In genomic region chr6:35468181-35468979, GRCh38 we compare ENCODE assay signal across 1 cellular context.
TF ChIP-seq lines count a peak whose summit lies in the region.

Gene RPL10A (plus strand): TSS chr6:35468401. CDS start chr6:35468435, 34 bp downstream.

TF ChIP-seq in HEK293, 187 proteins besides CTCF, POLR2A, EP300 and RAD21 (continued from another document and continues in another):
- TF ChIP-seq PRDM4 (tag by site-specific recombination; IDR thresholded peaks at IDR 0.05) = peak; percentile 56; the same call in 1 of the 2 replicates
- no peak for TF ChIP-seq ZNF544 (tag by site-specific recombination; IDR thresholded peaks at IDR 0.05)
- no peak for TF ChIP-seq HOXD13 (CRISPR knock-in tag; IDR thresholded peaks at IDR 0.05; ENCODE audit: borderline replicate concordance)
- peak; percentile 92 for TF ChIP-seq ZXDB (tag by site-specific recombination; IDR thresholded peaks at IDR 0.05)
- TF ChIP-seq ZNF324 (tag by site-specific recombination; IDR thresholded peaks at IDR 0.05) = peak; percentile 93
- TF ChIP-seq ZNF664 (tag by site-specific recombination; IDR thresholded peaks at IDR 0.05) = no peak
- no peak for TF ChIP-seq ZNF23 (tag by site-specific recombination; IDR thresholded peaks at IDR 0.05; ENCODE audit: borderline replicate concordance)
- TF ChIP-seq KLF8 (tag by site-specific recombination; IDR thresholded peaks at IDR 0.05) = peak; percentile 91
- TF ChIP-seq MZF1 (tag by site-specific recombination; IDR thresholded peaks at IDR 0.05; ENCODE audit: borderline replicate concordance) = no peak
- TF ChIP-seq ZNF280D (tag by site-specific recombination; IDR thresholded peaks at IDR 0.05) = no peak
- 0 out of 2 replicates have a peak, but pooled peaks have one; percentile 5 for TF ChIP-seq ZNF768 (tag by site-specific recombination; IDR thresholded peaks at IDR 0.05)
- TF ChIP-seq ZNF645 (tag by site-specific recombination; IDR thresholded peaks at IDR 0.05) = peak; percentile 55; the same call in 1 of the 2 replicates
- TF ChIP-seq ZNF335 (tag by site-specific recombination; conservative IDR thresholded peaks at IDR 0.05) = peak; percentile 44
- TF ChIP-seq ZNF24 (tag by site-specific recombination; IDR thresholded peaks at IDR 0.05) = 0 out of 2 replicates have a peak, but pooled peaks have one; percentile 38
- no peak for TF ChIP-seq ATF2 (tag by site-specific recombination; IDR thresholded peaks at IDR 0.05; ENCODE audit: low read depth)
- no peak for TF ChIP-seq BCL11A (tag by site-specific recombination; IDR thresholded peaks at IDR 0.05; ENCODE audit: low read depth)
- no peak for TF ChIP-seq ZNF658 (tag by site-specific recombination; IDR thresholded peaks at IDR 0.05)
- TF ChIP-seq ZNF677 (tag by site-specific recombination; IDR thresholded peaks at IDR 0.05) = no peak; the same call in 1 of the 2 replicates
- TF ChIP-seq ZNF670 (tag by site-specific recombination; IDR thresholded peaks at IDR 0.05; ENCODE audit: low read depth) = no peak
- TF ChIP-seq, protein P1, sequence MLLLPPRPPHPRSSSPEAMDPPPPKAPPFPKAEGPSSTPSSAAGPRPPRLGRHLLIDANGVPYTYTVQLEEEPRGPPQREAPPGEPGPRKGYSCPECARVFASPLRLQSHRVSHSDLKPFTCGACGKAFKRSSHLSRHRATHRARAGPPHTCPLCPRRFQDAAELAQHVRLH (tag by site-specific recombination; IDR thresholded peaks at IDR 0.05) = peak; percentile 94
- TF ChIP-seq ZNF514 (tag by site-specific recombination; IDR thresholded peaks at IDR 0.05) = no peak
- TF ChIP-seq ZNF112 (tag by site-specific recombination; IDR thresholded peaks at IDR 0.05) = no peak
- TF ChIP-seq ZNF18 (tag by site-specific recombination; IDR thresholded peaks at IDR 0.05) = peak; percentile 27; the same call in 1 of the 2 replicates
- peak; percentile 61 for TF ChIP-seq ZSCAN30 (tag by site-specific recombination; IDR thresholded peaks at IDR 0.05)
- 0 out of 2 replicates have a peak, but pooled peaks have one; percentile 65 for TF ChIP-seq ZNF221 (tag by site-specific recombination; IDR thresholded peaks at IDR 0.05; ENCODE audit: borderline replicate concordance)
- no peak for TF ChIP-seq ZNF510 (tag by site-specific recombination; IDR thresholded peaks at IDR 0.05; ENCODE audit: insufficient replicate concordance)
- peak; percentile 24; the same call in 1 of the 2 replicates for TF ChIP-seq ZNF623 (tag by site-specific recombination; IDR thresholded peaks at IDR 0.05)
- TF ChIP-seq, protein P2, sequence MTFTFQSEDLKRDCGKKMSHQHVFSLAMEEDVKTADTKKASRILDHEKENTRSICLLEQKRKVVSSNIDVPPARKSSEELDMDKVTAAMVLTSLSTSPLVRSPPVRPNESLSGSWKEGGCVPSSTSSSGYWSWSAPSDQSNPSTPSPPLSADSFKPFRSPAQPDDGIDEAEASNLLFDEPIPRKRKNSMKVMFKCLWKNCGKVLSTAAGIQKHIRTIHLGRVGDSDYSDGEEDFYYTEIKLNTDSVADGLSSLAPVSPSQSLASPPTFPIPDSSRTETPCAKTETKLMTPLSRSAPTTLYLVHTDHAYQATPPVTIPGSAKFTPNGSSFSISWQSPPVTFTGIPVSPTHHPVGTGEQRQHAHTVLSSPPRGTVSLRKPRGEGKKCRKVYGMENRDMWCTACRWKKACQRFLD (tag by site-specific recombination; IDR thresholded peaks at IDR 0.05) = no peak
- TF ChIP-seq ZNF391 (tag by site-specific recombination; IDR thresholded peaks at IDR 0.05; ENCODE audit: borderline replicate concordance, low read depth) = peak; percentile 66; the same call in 1 of the 2 replicates
- TF ChIP-seq SP7 (tag by site-specific recombination; IDR thresholded peaks at IDR 0.05) = peak; percentile 91; the same call in 1 of the 2 replicates
- no peak for TF ChIP-seq ZNF140 (tag by site-specific recombination; IDR thresholded peaks at IDR 0.05)
- TF ChIP-seq, protein P3, sequence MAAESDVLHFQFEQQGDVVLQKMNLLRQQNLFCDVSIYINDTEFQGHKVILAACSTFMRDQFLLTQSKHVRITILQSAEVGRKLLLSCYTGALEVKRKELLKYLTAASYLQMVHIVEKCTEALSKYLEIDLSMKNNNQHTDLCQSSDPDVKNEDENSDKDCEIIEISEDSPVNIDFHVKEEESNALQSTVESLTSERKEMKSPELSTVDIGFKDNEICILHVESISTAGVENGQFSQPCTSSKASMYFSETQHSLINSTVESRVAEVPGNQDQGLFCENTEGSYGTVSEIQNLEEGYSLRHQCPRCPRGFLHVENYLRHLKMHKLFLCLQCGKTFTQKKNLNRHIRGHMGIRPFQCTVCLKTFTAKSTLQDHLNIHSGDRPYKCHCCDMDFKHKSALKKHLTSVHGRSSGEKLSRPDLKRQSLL (tag by site-specific recombination; IDR thresholded peaks at IDR 0.05) = no peak
- TF ChIP-seq ZSCAN23 (tag by site-specific recombination; IDR thresholded peaks at IDR 0.05) = no peak
- TF ChIP-seq, protein P4, sequence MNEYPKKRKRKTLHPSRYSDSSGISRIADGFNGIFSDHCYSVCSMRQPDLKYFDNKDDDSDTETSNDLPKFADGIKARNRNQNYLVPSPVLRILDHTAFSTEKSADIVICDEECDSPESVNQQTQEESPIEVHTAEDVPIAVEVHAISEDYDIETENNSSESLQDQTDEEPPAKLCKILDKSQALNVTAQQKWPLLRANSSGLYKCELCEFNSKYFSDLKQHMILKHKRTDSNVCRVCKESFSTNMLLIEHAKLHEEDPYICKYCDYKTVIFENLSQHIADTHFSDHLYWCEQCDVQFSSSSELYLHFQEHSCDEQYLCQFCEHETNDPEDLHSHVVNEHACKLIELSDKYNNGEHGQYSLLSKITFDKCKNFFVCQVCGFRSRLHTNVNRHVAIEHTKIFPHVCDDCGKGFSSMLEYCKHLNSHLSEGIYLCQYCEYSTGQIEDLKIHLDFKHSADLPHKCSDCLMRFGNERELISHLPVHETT (tag by site-specific recombination; IDR thresholded peaks at IDR 0.05) = peak; percentile 82; the same call in 1 of the 2 replicates
- TF ChIP-seq ZNF10 (tag by site-specific recombination; IDR thresholded peaks at IDR 0.05) = no peak
- TF ChIP-seq ZBTB8A (tag by site-specific recombination; IDR thresholded peaks at IDR 0.05) = peak; percentile 76
- TF ChIP-seq ZNF423 (tag by site-specific recombination; IDR thresholded peaks at IDR 0.05) = no peak
- peak; percentile 42 for TF ChIP-seq ZBTB7A (tag by site-specific recombination; IDR thresholded peaks at IDR 0.05; ENCODE audit: low read depth)
- TF ChIP-seq ZNF398 (tag by site-specific recombination; IDR thresholded peaks at IDR 0.05) = peak; percentile 16; the same call in 1 of the 2 replicates
- peak; percentile 84 for TF ChIP-seq ZNF692 (tag by site-specific recombination; IDR thresholded peaks at IDR 0.05)
- TF ChIP-seq ZNF341 (tag by site-specific recombination; IDR thresholded peaks at IDR 0.05; ENCODE audit: low read depth) = no peak; the same call in 1 of the 2 replicates
- TF ChIP-seq ZNF776 (tag by site-specific recombination; IDR thresholded peaks at IDR 0.05; ENCODE audit: borderline replicate concordance) = peak; percentile 70; the same call in 1 of the 2 replicates
